ENCODE assay signal across 10 cellular contexts in genomic region chr1:15089244-15089992, GRCh38.
DNase-seq lines count a peak whose midpoint lies in the region; ATAC-seq and TF ChIP-seq lines count a peak whose summit lies in the region.
"Had no signal": no experiment of that assay in that cellular context is flagged by ENCODE, and none has a peak within 500 bp of the region (broad histone marks: within the 10 kb centered on the region; RNA-seq: fewer than 3 reads in every experiment).

No MANE protein-coding gene starts in this region.

- DNase-seq in HT-29 (ENCODE audit: low spot score) (peak; percentile 51), PC-9 (peak; percentile 77 to 78), fibroblast of pulmonary artery (ENCODE audit: low read depth) (peak; percentile 31), prostate gland (ENCODE audit: low spot score) (peak; percentile 24), dorsolateral prefrontal cortex (no peak)
- DNase-seq: H9; stimulated activated CD8-positive, alpha-beta memory T cell treated with anti-CD3 and anti-CD28 coated beads, Interleukin-4, amount 100 ng/mL, for 48 hours had no signal

- H3K27ac ChIP-seq in PC-9, result peak overlapping the region; percentile 41; the same call in 1 of the 2 replicates
- H3K27ac ChIP-seq in prostate gland, result peak overlapping the region; percentile 62 to 63
- peak overlapping the region in 10 of 59 donors; percentile 31 to 84 (median 72) for H3K27ac ChIP-seq in dorsolateral prefrontal cortex

- POLR2A ChIA-PET in PC-9 (lab: Charles Lee; ENCODE audit: unreplicated experiment), result interaction anchor here (0.7 to 0.9 kb wide), 4 partner anchors 8 to 372 kb away, joined by 3 to 20 read pairs (median 13); no protein-coding TSS in a partner anchor

- no peaks in the 10 kb centered on the region for H4K20me1 ChIP-seq in PC-9 (ENCODE audit: insufficient read depth)

- H3K4me3 ChIP-seq in PC-9 (0 out of 2 replicates have a peak overlapping the region, but pooled peaks have one; percentile 6), fibroblast of pulmonary artery (replicated peaks; ENCODE audit: low read depth, low read length) (no peak overlapping the region), prostate gland (no peak overlapping the region), dorsolateral prefrontal cortex (no peak overlapping the region)

- H2AFZ ChIP-seq in PC-9, result no peak overlapping the region

- no peak for TF ChIP-seq POLR2A in prostate gland (IDR thresholded peaks at IDR 0.05)

- peak overlapping the region; percentile 80 for H3K4me2 ChIP-seq in PC-9

- ATAC-seq in HG02981 (IDR thresholded peaks at IDR 0.05; ENCODE audit: unreplicated experiment), result no peak
- no peak for ATAC-seq in HG03039 (IDR thresholded peaks at IDR 0.05; ENCODE audit: unreplicated experiment)
- ATAC-seq in GM19463 (IDR thresholded peaks at IDR 0.05; ENCODE audit: unreplicated experiment), result no peak

- H3K27me3 ChIP-seq in PC-9 (ENCODE audit: insufficient read depth, low read depth) (no peaks in the 10 kb centered on the region), prostate gland (replicated peaks; ENCODE audit: insufficient read depth) (no peaks in the 10 kb centered on the region), dorsolateral prefrontal cortex (no peaks in the 10 kb centered on the region)

- no peaks in the 10 kb centered on the region for H3K9me3 ChIP-seq in PC-9 (ENCODE audit: insufficient read depth, low read depth)
- H3K9me3 ChIP-seq in prostate gland, result no peaks in the 10 kb centered on the region

- H3K4me1 ChIP-seq in PC-9 (replicated peaks; ENCODE audit: insufficient read depth), result peaks cover 28% of the 10 kb centered on the region
- H3K4me1 ChIP-seq in prostate gland (replicated peaks), result peaks cover 20% of the 10 kb centered on the region

- CTCF ChIA-PET in PC-9 (lab: Charles Lee), result interaction anchor here (0.5 to 2.3 kb wide), 2 partner anchors 62 to 312 kb away, joined by 8 to 18 read pairs; no protein-coding TSS in a partner anchor

- intact Hi-C loops in PC-9 (cut with micrococcal nuclease; ENCODE audit: unreplicated experiment), result no loop called here
- intact Hi-C loops in prostate gland (cut with DNase I), result no loop called here
- intact Hi-C loops in dorsolateral prefrontal cortex (cut with DNase I), result no loop called here

- H3K79me2 ChIP-seq in PC-9 (ENCODE audit: low read depth), result no peaks in the 10 kb centered on the region

- H3K9me2 ChIP-seq in PC-9 (ENCODE audit: insufficient read depth), result no peaks in the 10 kb centered on the region

- H3F3A ChIP-seq in PC-9 (ENCODE audit: insufficient read depth, low read depth), result no peaks in the 10 kb centered on the region; the same call in 1 of the 2 replicates

- no peaks in the 10 kb centered on the region for H3K36me3 ChIP-seq in PC-9 (ENCODE audit: low read depth)
- no peaks in the 10 kb centered on the region for H3K36me3 ChIP-seq in prostate gland

- BruUV-seq in PC-9 (replicated peaks; lab: Mats Ljungman, UMichigan), result no TSS peak

- 43% methylated on average over 4 of the region's 4 CpGs for WGBS in prostate gland

- TF ChIP-seq CTCF in PC-9 (conservative IDR thresholded peaks at IDR 0.05) (no peak), fibroblast of pulmonary artery (IDR thresholded peaks at IDR 0.05; ENCODE audit: low read length, missing control alignments) (no peak), prostate gland (IDR thresholded peaks at IDR 0.05) (no peak), dorsolateral prefrontal cortex (IDR thresholded peaks at IDR 0.05 in 54 of 56, conservative IDR thresholded peaks at IDR 0.05 in 2 of 56; ENCODE audit: low read depth in 1 of 56, partially characterized antibody in 56 of 56) (no peak)

Comparison
In these comparisons a context has a peak if more than half of its experiments do, and no peak if none do; other contexts are left out.
1. DNase-seq: peak in HT-29 (single experiment), PC-9 (2 of 2), fibroblast of pulmonary artery (single experiment) and prostate gland (single experiment); none in dorsolateral prefrontal cortex (0 of 10).